In the genomic region with DNA sequence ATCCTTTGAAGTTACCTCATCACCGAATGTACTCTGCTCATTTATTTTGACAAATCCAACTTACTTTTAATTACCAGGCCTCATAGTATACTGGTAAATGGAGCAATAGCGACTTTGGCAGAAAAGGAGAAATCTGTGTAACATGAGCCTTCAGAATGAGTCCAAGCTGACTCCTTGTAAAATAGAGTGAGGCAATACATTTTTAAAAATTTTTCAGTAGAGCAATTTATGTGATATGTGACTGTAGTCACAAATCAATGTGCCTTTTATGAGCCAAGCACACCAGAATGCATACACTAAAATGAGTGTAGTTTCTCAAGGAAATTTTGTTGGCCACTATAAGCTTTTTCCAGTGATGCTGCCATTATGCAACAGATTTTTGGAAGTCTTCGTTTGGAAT, we compare ENCODE assay signal across 29 cellular contexts.
DNase-seq lines count a peak whose midpoint lies in the region; ATAC-seq and TF ChIP-seq lines count a peak whose summit lies in the region.
"Had no signal": no experiment of that assay in that cellular context is flagged by ENCODE, and none has a peak within 500 bp of the region (broad histone marks: within the 10 kb centered on the region; RNA-seq: fewer than 3 reads in every experiment).

No MANE protein-coding gene starts in this region.

- no peak overlapping the region for H3K27ac Mint-ChIP-seq in activated T-cell treated with anti-CD3 and anti-CD28 coated beads, Interleukin-2, amount 50 U/mL, for 72 hours
- H3K27ac Mint-ChIP-seq in H9, result no peak overlapping the region
- H3K27ac Mint-ChIP-seq: activated CD4-positive, alpha-beta T cell treated with anti-CD3 and anti-CD28 coated beads for 36 hours; activated CD8-positive, alpha-beta T cell treated with anti-CD3 and anti-CD28 coated beads, Interleukin-2, amount 10 ng/mL, durations not matched to agents 7 days and 5 days; activated naive CD4-positive, alpha-beta T cell treated with anti-CD3 and anti-CD28 coated beads, Interleukin-2, amount 50 U/mL, for 72 hours; CD4-positive, alpha-beta memory T cell; stimulated activated naive CD8-positive, alpha-beta T cell treated with anti-CD3 and anti-CD28 coated beads, Interleukin-15, Interleukin-2, amounts not matched to agents 100 ng/mL and 50 ng/mL, for 24 hours had no signal

- DNase-seq in Right ventricle myocardium inferior (ENCODE audit: missing footprints) (no peak), heart left ventricle (no peak), NCI-H446 (lab: John Stamatoyannopoulos, UW) (peak; percentile 52 to 71), foreskin fibroblast (peak; percentile 38 to 64), stromal cell of bone marrow (ENCODE audit: low read depth) (peak; percentile 60), H9 (no peak)
- no peak for DNase-seq in activated T-cell treated with anti-CD3 and anti-CD28 coated beads, Interleukin-2, amount 50 U/mL, for 72 hours
- DNase-seq: activated CD4-positive, alpha-beta T cell treated with anti-CD3 and anti-CD28 coated beads for 36 hours; activated CD8-positive, alpha-beta T cell treated with anti-CD3 and anti-CD28 coated beads, Interleukin-2, amount 10 ng/mL, durations not matched to agents 7 days and 5 days; activated effector memory CD4-positive, alpha-beta T cell treated with Interleukin-2 at 50 U/mL for 16 hours; CD4-positive, alpha-beta memory T cell; foreskin keratinocyte; heart right ventricle; Kasumi-1; lower lobe of right lung; NCI-H1417 treated with DMSO at 0.1 percent for 48 hours; NCI-H2029 treated with DMSO at 0.1 percent for 48 hours; NCI-H526 treated with DMSO at 0.1 percent for 48 hours; pancreas; SIG-M5; spleen; stimulated activated CD8-positive, alpha-beta memory T cell treated with anti-CD3 and anti-CD28 coated beads, Interleukin-4, amount 100 ng/mL, for 48 hours; SW 1271; thyroid gland had no signal

- no peak for TF ChIP-seq POLR2A in heart left ventricle (IDR thresholded peaks at IDR 0.05)

- H2AK5ac ChIP-seq in H9 (ENCODE audit: insufficient read length, low read length), result no peak overlapping the region

- no peak overlapping the region for H4K8ac ChIP-seq in H9 (replicated peaks; ENCODE audit: insufficient read length, low read depth, low read length)

- H2BK5ac ChIP-seq in H9 (ENCODE audit: insufficient read length, low read length), result no peak overlapping the region

- H2AFZ ChIP-seq in H9 (ENCODE audit: low read length), result no peak overlapping the region

- H3K23ac ChIP-seq in H9 (ENCODE audit: insufficient read length, low read depth, low read length), result no peak overlapping the region

- peak; percentile 69 for ATAC-seq in Right ventricle myocardium inferior
- ATAC-seq in heart left ventricle, result no peak
- ATAC-seq in activated T-cell treated with anti-CD3 and anti-CD28 coated beads, Interleukin-2, amount 50 U/mL, for 72 hours (replicated peaks in 1 of 2), result no peak
- ATAC-seq in GM18909 (IDR thresholded peaks at IDR 0.05; ENCODE audit: poor library complexity, unreplicated experiment), result no peak
- ATAC-seq: activated CD4-positive, alpha-beta T cell treated with anti-CD3 and anti-CD28 coated beads for 36 hours; activated CD8-positive, alpha-beta T cell treated with anti-CD3 and anti-CD28 coated beads, Interleukin-2, amount 10 ng/mL, durations not matched to agents 7 days and 5 days; activated naive CD4-positive, alpha-beta T cell treated with anti-CD3 and anti-CD28 coated beads, Interleukin-2, amount 50 U/mL, for 72 hours; foreskin keratinocyte; lower lobe of right lung; pancreas had no signal

- no peak overlapping the region for H3K18ac ChIP-seq in H9 (ENCODE audit: insufficient read length, low read depth, low read length)

- H2BK12ac ChIP-seq in H9 (ENCODE audit: insufficient read length, low read depth, low read length), result no peak overlapping the region

- no peak overlapping the region for H2BK15ac ChIP-seq in H9 (ENCODE audit: low read depth, low read length)

- H3K9me3 ChIP-seq in heart left ventricle (peaks cover 0 to 2% (median 0%) of the 10 kb centered on the region in 12 donors), H9 (ENCODE audit: control insufficient read depth, low read depth, low read length) (no peaks in the 10 kb centered on the region)
- H3K9me3 ChIP-seq: HAP-1, lower lobe of right lung, pancreas, spleen, thyroid gland, vagina had no signal

- H4K20me1 ChIP-seq in H9 (ENCODE audit: control insufficient read depth, insufficient read depth, insufficient read length), result no peaks in the 10 kb centered on the region

- peaks cover 2 to 5% of the 10 kb centered on the region in 2 donors for H3K9me3 Mint-ChIP-seq in activated T-cell treated with anti-CD3 and anti-CD28 coated beads, Interleukin-2, amount 50 U/mL, for 72 hours
- H3K9me3 Mint-ChIP-seq in H9, result peaks cover 4 to 5% of the 10 kb centered on the region in 2 experiments; a peak in 3 of 5 replicates

- peak overlapping the region in 1 of 12 donors; percentile 11 for H3K27ac ChIP-seq in heart left ventricle
- H3K27ac ChIP-seq in H9 (ENCODE audit: insufficient read length, low read depth, low read length), result no peak overlapping the region
- H3K27ac ChIP-seq: foreskin keratinocyte, heart right ventricle, lower lobe of right lung, pancreas, spleen, thyroid gland had no signal

- H3K36me3 ChIP-seq in heart left ventricle, result no peaks in the 10 kb centered on the region
- H3K36me3 ChIP-seq: HAP-1, heart right ventricle, lower lobe of right lung, pancreas, spleen, thyroid gland, vagina had no signal

- H3K79me1 ChIP-seq in H9 (ENCODE audit: insufficient read depth, low read depth, low read length, poor library complexity, severe bottlenecking), result no peaks in the 10 kb centered on the region

- no peak overlapping the region for H3T11ph ChIP-seq in H9 (ENCODE audit: low read length)

- H3K4me3 ChIP-seq in heart left ventricle (no peak overlapping the region), foreskin fibroblast (ENCODE audit: low read depth in 1 of 2, low read length in 2 of 2) (no peak overlapping the region)
- H3K4me3 ChIP-seq: HAP-1, heart right ventricle, lower lobe of right lung, pancreas, spleen, thyroid gland, vagina had no signal

- no peaks in the 10 kb centered on the region for H3K79me2 ChIP-seq in H9 (ENCODE audit: insufficient read depth, low read length)

- H3K4ac ChIP-seq in H9 (ENCODE audit: low read depth, low read length), result no peak overlapping the region

- no peak overlapping the region for H4K91ac ChIP-seq in H9 (ENCODE audit: insufficient read length, low read depth, low read length)

- H2BK120ac ChIP-seq in H9 (ENCODE audit: low read depth, low read length, poor library complexity, severe bottlenecking), result no peak overlapping the region

- no peak overlapping the region for H4K5ac ChIP-seq in H9 (ENCODE audit: insufficient read length, low read depth, low read length)

- intact Hi-C loops in Right ventricle myocardium inferior (cut with DNase I), result no loop called here
- intact Hi-C loops in heart left ventricle (cut with DNase I), result no loop called here

- H3K23me2 ChIP-seq in H9 (ENCODE audit: insufficient read length, low read depth, low read length, poor library complexity, severe bottlenecking), result no peaks in the 10 kb centered on the region

- H3K9ac ChIP-seq in H9 (ENCODE audit: extremely low read depth, insufficient read length, low read length), result no peak overlapping the region

- no peak overlapping the region for H3K56ac ChIP-seq in H9 (ENCODE audit: insufficient read length, low read depth, low read length)

- no peaks in the 10 kb centered on the region for H3K36me3 Mint-ChIP-seq in activated T-cell treated with anti-CD3 and anti-CD28 coated beads, Interleukin-2, amount 50 U/mL, for 72 hours (ENCODE audit: insufficient read depth in 2 of 2)
- H3K36me3 Mint-ChIP-seq in H9 (ENCODE audit: insufficient read depth in 1 of 3, low read depth in 3 of 3), result peaks cover 1 to 17% (median 2%) of the 10 kb centered on the region in 3 experiments; a peak in 5 of 7 replicates
- H3K36me3 Mint-ChIP-seq: activated naive CD4-positive, alpha-beta T cell treated with anti-CD3 and anti-CD28 coated beads, Interleukin-2, amount 50 U/mL, for 72 hours had no signal

- H3K4me1 Mint-ChIP-seq in activated T-cell treated with anti-CD3 and anti-CD28 coated beads, Interleukin-2, amount 50 U/mL, for 72 hours (ENCODE audit: low read depth), result no peaks in the 10 kb centered on the region
- H3K4me1 Mint-ChIP-seq in H9, result peaks cover 23 to 36% of the 10 kb centered on the region in 2 experiments
- H3K4me1 Mint-ChIP-seq: activated CD4-positive, alpha-beta T cell treated with anti-CD3 and anti-CD28 coated beads for 36 hours; CD4-positive, alpha-beta memory T cell had no signal

- no peak overlapping the region for H3K14ac ChIP-seq in H9 (ENCODE audit: insufficient read depth, low read length)

- H3K4me3 Mint-ChIP-seq in activated T-cell treated with anti-CD3 and anti-CD28 coated beads, Interleukin-2, amount 50 U/mL, for 72 hours, result no peak overlapping the region
- H3K4me3 Mint-ChIP-seq in H9, result no peak overlapping the region
- H3K4me3 Mint-ChIP-seq: activated CD4-positive, alpha-beta T cell treated with anti-CD3 and anti-CD28 coated beads for 36 hours; activated CD8-positive, alpha-beta T cell treated with anti-CD3 and anti-CD28 coated beads, Interleukin-2, amount 10 ng/mL, durations not matched to agents 7 days and 5 days; CD4-positive, alpha-beta memory T cell; stimulated activated naive CD8-positive, alpha-beta T cell treated with anti-CD3 and anti-CD28 coated beads, Interleukin-15, Interleukin-2, amounts not matched to agents 100 ng/mL and 50 ng/mL, for 24 hours had no signal

- 81 to 90% (median 83%) methylated on average over 3 of the region's 3 CpGs for WGBS in heart left ventricle, 4 donors
- WGBS in H9 (ENCODE audit: extremely low coverage, insufficient read length, low lambda C conversion rate), result no CpG with 5 or more reads among the region's 3 CpGs

- H3K4me1 ChIP-seq in heart left ventricle (peaks cover 0 to 13% (median 0%) of the 10 kb centered on the region in 12 donors), H9 (ENCODE audit: insufficient read depth, low read length) (peaks cover 5% of the 10 kb centered on the region; the same call in 1 of the 2 replicates)
- H3K4me1 ChIP-seq: foreskin keratinocyte, HAP-1, lower lobe of right lung, pancreas, spleen, thyroid gland had no signal

- no peaks in the 10 kb centered on the region for H3K27me3 Mint-ChIP-seq in activated T-cell treated with anti-CD3 and anti-CD28 coated beads, Interleukin-2, amount 50 U/mL, for 72 hours (ENCODE audit: low read depth)
- no peaks in the 10 kb centered on the region for H3K27me3 Mint-ChIP-seq in H9 (ENCODE audit: low read depth)
- H3K27me3 Mint-ChIP-seq: activated CD4-positive, alpha-beta T cell treated with anti-CD3 and anti-CD28 coated beads for 36 hours; CD4-positive, alpha-beta memory T cell; stimulated activated naive CD8-positive, alpha-beta T cell treated with anti-CD3 and anti-CD28 coated beads, Interleukin-15, Interleukin-2, amounts not matched to agents 100 ng/mL and 50 ng/mL, for 24 hours had no signal

- H3K27me3 ChIP-seq in heart left ventricle (no peaks in the 10 kb centered on the region), H9 (ENCODE audit: insufficient read depth, low read length) (no peaks in the 10 kb centered on the region)
- H3K27me3 ChIP-seq: foreskin keratinocyte, heart right ventricle, pancreas, spleen, thyroid gland, vagina had no signal

- H3K4me2 ChIP-seq in H9 (ENCODE audit: insufficient read depth, insufficient read length, low read length), result no peak overlapping the region

- no peak for TF ChIP-seq CTCF in heart left ventricle (IDR thresholded peaks at IDR 0.05)
- no peak for TF ChIP-seq CTCF in foreskin fibroblast (IDR thresholded peaks at IDR 0.05; ENCODE audit: low read depth, low read length)
- no peak for TF ChIP-seq CTCF in H9 (conservative IDR thresholded peaks at IDR 0.05)

- no peak overlapping the region for H2BK20ac ChIP-seq in H9 (ENCODE audit: low read depth, low read length, poor library complexity, severe bottlenecking)

Comparison
In these comparisons a context has a peak if more than half of its experiments do, and no peak if none do; other contexts are left out.
1. DNase-seq: peak in NCI-H446 (2 of 2), foreskin fibroblast (2 of 2) and stromal cell of bone marrow (single experiment); none in Right ventricle myocardium inferior (single experiment), heart left ventricle (0 of 5), activated T-cell treated with anti-CD3 and anti-CD28 coated beads, Interleukin-2, amount 50 U/mL, for 72 hours (0 of 2) and H9 (single experiment).